36 cellular contexts compared by ENCODE assay signal in the genomic region with DNA sequence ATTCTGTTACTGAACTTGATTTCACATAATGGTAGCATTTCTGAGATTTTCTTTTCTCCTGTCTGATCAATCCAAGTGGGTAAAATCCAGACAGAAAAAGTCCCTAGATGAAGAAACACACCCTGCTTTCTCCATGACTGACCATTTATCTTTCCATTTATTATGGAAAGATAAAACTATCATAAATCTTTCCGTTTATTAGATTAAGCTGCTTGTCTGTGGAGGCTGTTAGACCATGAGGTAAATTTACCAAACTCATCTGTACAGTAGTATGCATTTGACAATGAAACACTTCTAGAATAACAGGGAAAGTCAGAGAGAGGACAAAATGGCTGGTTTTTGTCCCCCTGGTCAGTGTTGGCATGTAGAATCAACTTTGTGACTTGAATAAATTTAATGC.
"Had no signal": no experiment of that assay in that cellular context is flagged by ENCODE, and none has a peak within 500 bp of the region (broad histone marks: within the 10 kb centered on the region; RNA-seq: fewer than 3 reads in every experiment).

No MANE protein-coding gene starts in this region.

- H3K27ac Mint-ChIP-seq: activated CD4-positive, alpha-beta memory T cell treated with anti-CD3 and anti-CD28 coated beads, Interleukin-2, amount 10 ng/mL, durations not matched to agents 7 days and 5 days; activated CD4-positive, alpha-beta T cell treated with anti-CD3 and anti-CD28 coated beads for 36 hours; activated CD4-positive, alpha-beta T cell treated with anti-CD3 and anti-CD28 coated beads, Interleukin-2, amount 10 ng/mL, durations not matched to agents 7 days and 5 days; activated CD8-positive, alpha-beta memory T cell treated with anti-CD3 and anti-CD28 coated beads, Interleukin-2, amount 10 ng/mL, durations not matched to agents 7 days and 5 days; activated CD8-positive, alpha-beta T cell treated with anti-CD3 and anti-CD28 coated beads, Interleukin-2, amount 10 ng/mL, durations not matched to agents 7 days and 5 days; activated naive CD4-positive, alpha-beta T cell treated with anti-CD3 and anti-CD28 coated beads, Interleukin-2, amount 10 ng/mL, durations not matched to agents 7 days and 5 days; activated naive CD4-positive, alpha-beta T cell treated with anti-CD3 and anti-CD28 coated beads, Interleukin-2, amount 50 U/mL, for 24 hours; activated naive CD8-positive, alpha-beta T cell; activated naive CD8-positive, alpha-beta T cell treated with anti-CD3 and anti-CD28 coated beads, Interleukin-2, amount 10 ng/mL, durations not matched to agents 7 days and 5 days; activated naive CD8-positive, alpha-beta T cell treated with anti-CD3 and anti-CD28 coated beads, Interleukin-2, amount 50 U/mL, for 24 hours; activated T-cell treated with anti-CD3 and anti-CD28 coated beads, Interleukin-2, amount 50 U/mL, for 24 hours; activated T-helper 2 cell treated with anti-CD3 and anti-CD28 coated beads, Interferon-gamma antibody, Interleukin-2, Interleukin-4, amounts not matched to agents 10 μg/mL and 5 μg/mL and 100 μg/mL, durations not matched to agents 14 hours and 24 hours and 36 hours; brain; T-helper 1 cell treated with Interleukin-12 subunit alpha and Interleukin-12 subunit beta and Interleukin-4 antibody, amounts not matched to agents 30 μg/mL and 1 μg/mL, for 36 hours; T-helper 2 cell treated with Interferon-gamma antibody and Interleukin-4, amounts not matched to agents 5 μg/mL and 100 μg/mL, for 36 hours had no signal

- H3K4me3 ChIP-seq: ascending aorta, cardiac muscle cell had no signal

- H3K36me3 Mint-ChIP-seq: activated CD8-positive, alpha-beta memory T cell treated with anti-CD3 and anti-CD28 coated beads, Interleukin-2, amount 10 ng/mL, durations not matched to agents 7 days and 5 days; activated naive CD4-positive, alpha-beta T cell treated with anti-CD3 and anti-CD28 coated beads, Interleukin-2, amount 10 ng/mL, durations not matched to agents 7 days and 5 days; activated naive CD4-positive, alpha-beta T cell treated with anti-CD3 and anti-CD28 coated beads, Interleukin-2, amount 50 U/mL, for 24 hours; activated naive CD8-positive, alpha-beta T cell; activated naive CD8-positive, alpha-beta T cell treated with anti-CD3 and anti-CD28 coated beads, Interleukin-2, amount 10 ng/mL, durations not matched to agents 7 days and 5 days; brain had no signal

- H3K4me1 ChIP-seq: ascending aorta had no signal

- H3K27ac ChIP-seq: ascending aorta, cardiac muscle cell, VCaP had no signal

- ATAC-seq: activated CD4-positive, alpha-beta T cell treated with anti-CD3 and anti-CD28 coated beads for 36 hours; activated CD4-positive, CD25-positive, alpha-beta regulatory T cell treated with anti-CD3 and anti-CD28 coated beads, Interleukin-2, amount 50 U/mL, for 24 hours; activated CD8-positive, alpha-beta memory T cell treated with anti-CD3 and anti-CD28 coated beads, Interleukin-2, amount 10 ng/mL, durations not matched to agents 7 days and 5 days; activated CD8-positive, alpha-beta T cell treated with anti-CD3 and anti-CD28 coated beads, Interleukin-2, amount 10 ng/mL, durations not matched to agents 7 days and 5 days; activated naive CD8-positive, alpha-beta T cell treated with anti-CD3 and anti-CD28 coated beads, Interleukin-2, amount 50 U/mL, for 24 hours had no signal

- H3K27me3 ChIP-seq: ascending aorta, cardiac muscle cell had no signal

- H3K9me3 Mint-ChIP-seq: activated CD4-positive, alpha-beta T cell treated with anti-CD3 and anti-CD28 coated beads, Interleukin-2, amount 10 ng/mL, durations not matched to agents 7 days and 5 days; activated naive CD4-positive, alpha-beta T cell treated with anti-CD3 and anti-CD28 coated beads, Interleukin-2, amount 50 U/mL, for 24 hours; activated naive CD8-positive, alpha-beta T cell treated with anti-CD3 and anti-CD28 coated beads, Interleukin-2, amount 10 ng/mL, durations not matched to agents 7 days and 5 days; activated T-helper 2 cell treated with anti-CD3 and anti-CD28 coated beads, Interferon-gamma antibody, Interleukin-2, Interleukin-4, amounts not matched to agents 10 μg/mL and 5 μg/mL and 100 μg/mL, durations not matched to agents 14 hours and 24 hours and 36 hours; central memory CD8-positive, alpha-beta T cell; T-helper 1 cell treated with Interleukin-12 subunit alpha and Interleukin-12 subunit beta and Interleukin-4 antibody, amounts not matched to agents 30 μg/mL and 1 μg/mL, for 36 hours; T-helper 2 cell treated with Interferon-gamma antibody and Interleukin-4, amounts not matched to agents 5 μg/mL and 100 μg/mL, for 36 hours had no signal

- H3K9me3 ChIP-seq: ascending aorta had no signal

- H3K27me3 Mint-ChIP-seq: activated CD4-positive, alpha-beta memory T cell treated with anti-CD3 and anti-CD28 coated beads, Interleukin-2, amount 10 ng/mL, durations not matched to agents 7 days and 5 days; activated CD4-positive, alpha-beta T cell treated with anti-CD3 and anti-CD28 coated beads for 36 hours; activated CD4-positive, alpha-beta T cell treated with anti-CD3 and anti-CD28 coated beads, Interleukin-2, amount 10 ng/mL, durations not matched to agents 7 days and 5 days; activated CD8-positive, alpha-beta memory T cell treated with anti-CD3 and anti-CD28 coated beads, Interleukin-2, amount 10 ng/mL, durations not matched to agents 7 days and 5 days; activated naive CD4-positive, alpha-beta T cell treated with anti-CD3 and anti-CD28 coated beads, Interleukin-2, amount 10 ng/mL, durations not matched to agents 7 days and 5 days; activated naive CD4-positive, alpha-beta T cell treated with anti-CD3 and anti-CD28 coated beads, Interleukin-2, amount 50 U/mL, for 24 hours; activated naive CD8-positive, alpha-beta T cell; activated naive CD8-positive, alpha-beta T cell treated with anti-CD3 and anti-CD28 coated beads, Interleukin-2, amount 10 ng/mL, durations not matched to agents 7 days and 5 days; activated naive CD8-positive, alpha-beta T cell treated with anti-CD3 and anti-CD28 coated beads, Interleukin-2, amount 50 U/mL, for 24 hours; activated T-cell treated with anti-CD3 and anti-CD28 coated beads, Interleukin-2, amount 50 U/mL, for 24 hours; brain; central memory CD8-positive, alpha-beta T cell had no signal

- H3K36me3 ChIP-seq: ascending aorta, cardiac muscle cell had no signal

- DNase-seq: activated CD4-positive, alpha-beta memory T cell treated with anti-CD3 and anti-CD28 coated beads, Interleukin-2, amount 10 ng/mL, durations not matched to agents 7 days and 5 days; activated CD4-positive, alpha-beta T cell treated with anti-CD3 and anti-CD28 coated beads for 1 hour; activated CD4-positive, alpha-beta T cell treated with anti-CD3 and anti-CD28 coated beads for 36 hours; activated CD4-positive, alpha-beta T cell treated with anti-CD3 and anti-CD28 coated beads for 48 hours; activated CD4-positive, alpha-beta T cell treated with anti-CD3 and anti-CD28 coated beads, Interleukin-2, amount 10 ng/mL, durations not matched to agents 7 days and 5 days; activated CD4-positive, alpha-beta T cell treated with anti-CD3 and anti-CD28 coated beads, Interleukin-2, amount 50 U/mL, for 48 hours; activated CD4-positive, CD25-positive, alpha-beta regulatory T cell; activated CD8-positive, alpha-beta memory T cell treated with anti-CD3 and anti-CD28 coated beads for 24 hours; activated CD8-positive, alpha-beta memory T cell treated with anti-CD3 and anti-CD28 coated beads, Interleukin-2, amount 10 ng/mL, durations not matched to agents 7 days and 5 days; activated CD8-positive, alpha-beta memory T cell treated with anti-CD3 and anti-CD28 coated beads, Interleukin-2, amount 50 U/mL, for 48 hours; activated CD8-positive, alpha-beta T cell treated with anti-CD3 and anti-CD28 coated beads, Interleukin-2, amount 10 ng/mL, durations not matched to agents 7 days and 5 days; activated effector memory CD4-positive, alpha-beta T cell treated with Interleukin-2 at 50 U/mL for 16 hours; activated gamma-delta T cell; activated naive CD4-positive, alpha-beta T cell treated with anti-CD3 and anti-CD28 coated beads, Interleukin-2, amount 10 ng/mL, durations not matched to agents 7 days and 5 days; activated naive CD4-positive, alpha-beta T cell treated with Interleukin-2 at 50 U/mL for 16 hours; activated naive CD8-positive, alpha-beta T cell treated with anti-CD3 and anti-CD28 coated beads, Interleukin-2, amount 10 ng/mL, durations not matched to agents 7 days and 5 days; activated naive CD8-positive, alpha-beta T cell treated with anti-CD3 and anti-CD28 coated beads, Interleukin-2, amount 50 U/mL, for 24 hours; activated T-cell treated with anti-CD3 and anti-CD28 coated beads, Interleukin-2, amount 50 U/mL, for 24 hours; activated T-cell treated with anti-CD3 and anti-CD28 coated beads, Interleukin-2, amount 50 U/mL, for 48 hours; amygdala; anterior cingulate cortex; caudate nucleus; cerebellar nuclear complex; T-helper 2 cell; T-helper 9 cell had no signal

- H3K4me3 Mint-ChIP-seq: activated CD4-positive, alpha-beta memory T cell treated with anti-CD3 and anti-CD28 coated beads, Interleukin-2, amount 10 ng/mL, durations not matched to agents 7 days and 5 days; activated CD4-positive, alpha-beta T cell treated with anti-CD3 and anti-CD28 coated beads for 36 hours; activated CD4-positive, alpha-beta T cell treated with anti-CD3 and anti-CD28 coated beads, Interleukin-2, amount 10 ng/mL, durations not matched to agents 7 days and 5 days; activated CD8-positive, alpha-beta memory T cell treated with anti-CD3 and anti-CD28 coated beads, Interleukin-2, amount 10 ng/mL, durations not matched to agents 7 days and 5 days; activated CD8-positive, alpha-beta T cell treated with anti-CD3 and anti-CD28 coated beads, Interleukin-2, amount 10 ng/mL, durations not matched to agents 7 days and 5 days; activated naive CD4-positive, alpha-beta T cell treated with anti-CD3 and anti-CD28 coated beads, Interleukin-2, amount 10 ng/mL, durations not matched to agents 7 days and 5 days; activated naive CD4-positive, alpha-beta T cell treated with anti-CD3 and anti-CD28 coated beads, Interleukin-2, amount 50 U/mL, for 24 hours; activated naive CD8-positive, alpha-beta T cell; activated naive CD8-positive, alpha-beta T cell treated with anti-CD3 and anti-CD28 coated beads, Interleukin-2, amount 10 ng/mL, durations not matched to agents 7 days and 5 days; activated naive CD8-positive, alpha-beta T cell treated with anti-CD3 and anti-CD28 coated beads, Interleukin-2, amount 50 U/mL, for 24 hours; activated T-cell treated with anti-CD3 and anti-CD28 coated beads, Interleukin-2, amount 50 U/mL, for 24 hours; brain; central memory CD8-positive, alpha-beta T cell; T-helper 1 cell treated with Interleukin-12 subunit alpha and Interleukin-12 subunit beta and Interleukin-4 antibody, amounts not matched to agents 30 μg/mL and 1 μg/mL, for 36 hours; T-helper 2 cell treated with Interferon-gamma antibody and Interleukin-4, amounts not matched to agents 5 μg/mL and 100 μg/mL, for 36 hours had no signal

- H3K4me1 Mint-ChIP-seq: activated CD4-positive, alpha-beta memory T cell treated with anti-CD3 and anti-CD28 coated beads, Interleukin-2, amount 10 ng/mL, durations not matched to agents 7 days and 5 days; activated CD4-positive, alpha-beta T cell treated with anti-CD3 and anti-CD28 coated beads for 36 hours; activated CD4-positive, alpha-beta T cell treated with anti-CD3 and anti-CD28 coated beads, Interleukin-2, amount 10 ng/mL, durations not matched to agents 7 days and 5 days; activated CD8-positive, alpha-beta memory T cell treated with anti-CD3 and anti-CD28 coated beads, Interleukin-2, amount 10 ng/mL, durations not matched to agents 7 days and 5 days; activated naive CD4-positive, alpha-beta T cell treated with anti-CD3 and anti-CD28 coated beads, Interleukin-2, amount 10 ng/mL, durations not matched to agents 7 days and 5 days; activated naive CD4-positive, alpha-beta T cell treated with anti-CD3 and anti-CD28 coated beads, Interleukin-2, amount 50 U/mL, for 24 hours; activated naive CD8-positive, alpha-beta T cell treated with anti-CD3 and anti-CD28 coated beads, Interleukin-2, amount 10 ng/mL, durations not matched to agents 7 days and 5 days; activated naive CD8-positive, alpha-beta T cell treated with anti-CD3 and anti-CD28 coated beads, Interleukin-2, amount 50 U/mL, for 24 hours; central memory CD8-positive, alpha-beta T cell had no signal
